ENCODE assay signal across 14 cellular contexts in genomic region chr7:55078465-55079372, GRCh38. TPM values are rescaled to one million over a fixed set of nuclear protein-coding genes. Genes with fewer than 3 reads are reported as not detected.
DNase-seq lines count a peak whose midpoint lies in the region; ATAC-seq and TF ChIP-seq lines count a peak whose summit lies in the region.
"Had no signal": no experiment of that assay in that cellular context is flagged by ENCODE, and none has a peak within 500 bp of the region (broad histone marks: within the 10 kb centered on the region; RNA-seq: fewer than 3 reads in every experiment).

No MANE protein-coding gene starts in this region.

- DNase-seq in NCI-H748 (lab: John Stamatoyannopoulos, UW; ENCODE audit: unreplicated experiment) (peak; percentile 36), NCI-H748 treated with DMSO at 0.1 percent for 48 hours (lab: John Stamatoyannopoulos, UW) (no peak), colonic mucosa (peak; percentile 86), lung (ENCODE audit: low spot score) (peak; percentile 55), type B pancreatic cell (ENCODE audit: extremely low spot score, unreplicated experiment) (peak; percentile 59), T-helper 2 cell (no peak), hypothalamus (lab: John Stamatoyannopoulos, UW) (no peak), GF-D8 (lab: John Stamatoyannopoulos, UW) (no peak)
- DNase-seq: activated CD8-positive, alpha-beta memory T cell treated with anti-CD3 and anti-CD28 coated beads for 24 hours; cortex of kidney; DMS 273 treated with DMSO at 0.1 percent for 48 hours had no signal

- H3K27me3 Mint-ChIP-seq in type B pancreatic cell, result no peaks in the 10 kb centered on the region

- H3K27ac ChIP-seq in colonic mucosa (peak overlapping the region; percentile 77), lung (ENCODE audit: low read depth in 1 of 2, low read length in 1 of 2) (peak overlapping the region in 1 of 2 donors; percentile 8)

- H3K9me3 ChIP-seq in colonic mucosa, result no peaks in the 10 kb centered on the region
- no peaks in the 10 kb centered on the region for H3K9me3 ChIP-seq in lung (ENCODE audit: control insufficient read depth in 2 of 2, insufficient read depth in 1 of 2, low read length in 1 of 2)

- peak overlapping the region; percentile 72 for H3K27ac Mint-ChIP-seq in type B pancreatic cell
- H3K27ac Mint-ChIP-seq: activated naive CD4-positive, alpha-beta T cell treated with anti-CD3 and anti-CD28 coated beads, Interleukin-2, amount 50 U/mL, for 24 hours; mesothelial cell of epicardium had no signal

- peaks cover 10% of the 10 kb centered on the region for H3K4me1 ChIP-seq in colonic mucosa
- peaks cover 0 to 23% of the 10 kb centered on the region in 2 donors for H3K4me1 ChIP-seq in lung (ENCODE audit: control insufficient read depth in 2 of 2, insufficient read depth in 2 of 2, low read length in 2 of 2)

- H3K4me1 Mint-ChIP-seq in type B pancreatic cell (ENCODE audit: unreplicated experiment), result peaks cover 48% of the 10 kb centered on the region

- H3K27me3 ChIP-seq in colonic mucosa (no peaks in the 10 kb centered on the region), lung (ENCODE audit: control insufficient read depth, insufficient read depth) (no peaks in the 10 kb centered on the region)

- intact Hi-C loops in colonic mucosa (cut with DNase I), result no loop called here

- H3K9me3 Mint-ChIP-seq in type B pancreatic cell, result no peaks in the 10 kb centered on the region
- H3K9me3 Mint-ChIP-seq: activated naive CD4-positive, alpha-beta T cell treated with anti-CD3 and anti-CD28 coated beads, Interleukin-2, amount 50 U/mL, for 24 hours had no signal

- H3K36me3 Mint-ChIP-seq in type B pancreatic cell, result peaks cover 11% of the 10 kb centered on the region
- H3K36me3 Mint-ChIP-seq: activated naive CD4-positive, alpha-beta T cell treated with anti-CD3 and anti-CD28 coated beads, Interleukin-2, amount 50 U/mL, for 24 hours; mesothelial cell of epicardium had no signal

- TF ChIP-seq CTCF in colonic mucosa (IDR thresholded peaks at IDR 0.05) (no peak), lung (IDR thresholded peaks at IDR 0.05; ENCODE audit: control extremely low read depth, extremely low read depth) (no peak), type B pancreatic cell (conservative IDR thresholded peaks at IDR 0.05) (no peak)

- 72 to 78% methylated on average over 42 of the region's 42 CpGs for WGBS in lung, 2 donors

- H3K36me3 ChIP-seq in colonic mucosa (no peaks in the 10 kb centered on the region), lung (ENCODE audit: control insufficient read depth in 2 of 2, insufficient read depth in 2 of 2, low read length in 2 of 2) (peaks cover 0 to 3% of the 10 kb centered on the region in 2 donors)

- ATAC-seq in lung (ENCODE audit: insufficient read depth, low FRiP score), result peak; percentile 72

- no peak overlapping the region for H3K4me3 Mint-ChIP-seq in type B pancreatic cell
- H3K4me3 Mint-ChIP-seq: activated naive CD4-positive, alpha-beta T cell treated with anti-CD3 and anti-CD28 coated beads, Interleukin-2, amount 50 U/mL, for 24 hours; mesothelial cell of epicardium had no signal

- H3K4me3 ChIP-seq in colonic mucosa (peak overlapping the region; percentile 6), lung (no peak overlapping the region)

- peak overlapping the region; percentile 68 to 87 for H3K9ac ChIP-seq in colonic mucosa (ENCODE audit: low read depth in 2 of 2, low read length in 2 of 2)

RNA-seq across cellular contexts. Expression of gene EGFR, which starts 59.9 kb away (rescaled TPM):
- total RNA-seq in colonic mucosa, result 10 to 100 TPM; 57.8 to 63.4 TPM
- 10 to 100 TPM; 60.9 to 78.7 TPM for total RNA-seq in lung
- polyA plus RNA-seq in lung, result 10 to 100 TPM; 11.6 to 13.3 TPM
- total RNA-seq in type B pancreatic cell (ENCODE audit: low replicate concordance), result 44.6 and 56.5 TPM in 2 replicates
- total RNA-seq: T-helper 2 cell treated with Interferon-gamma antibody and Interleukin-4, amounts not matched to agents 100 ng/mL and 5 ng/mL, for 36 hours had no signal

Comparison
In these comparisons a context has a peak if more than half of its experiments do, and no peak if none do; other contexts are left out.
1. DNase-seq: peak in NCI-H748 (single experiment), colonic mucosa (single experiment), lung (single experiment) and type B pancreatic cell (single experiment); none in NCI-H748 treated with DMSO at 0.1 percent for 48 hours (single experiment), T-helper 2 cell (0 of 5), hypothalamus (0 of 51) and GF-D8 (single experiment).